In genomic region chr1:119318466-119319309, GRCh38 we compare ENCODE assay signal across 16 cellular contexts. TPM values are rescaled to one million over a fixed set of nuclear protein-coding genes. Genes with fewer than 3 reads are reported as not detected.
DNase-seq lines count a peak whose midpoint lies in the region; ATAC-seq and TF ChIP-seq lines count a peak whose summit lies in the region.
"Had no signal": no experiment of that assay in that cellular context is flagged by ENCODE, and none has a peak within 500 bp of the region (broad histone marks: within the 10 kb centered on the region; RNA-seq: fewer than 3 reads in every experiment).

No MANE protein-coding gene starts in this region.

- no peak overlapping the region for H3K27ac ChIP-seq in mammary epithelial cell (ENCODE audit: insufficient read depth, low read depth, low read length)
- no peak overlapping the region for H3K27ac ChIP-seq in breast epithelium
- H3K27ac ChIP-seq: left lung, suprapubic skin had no signal

- TF ChIP-seq POLR2A in breast epithelium (IDR thresholded peaks at IDR 0.05), result no peak

- TF ChIP-seq CTCF in mammary epithelial cell (conservative IDR thresholded peaks at IDR 0.05 in 1 of 2, IDR thresholded peaks at IDR 0.05 in 1 of 2; ENCODE audit: extremely low read depth in 1 of 2, insufficient read depth in 1 of 2, low read depth in 1 of 2, low read length in 2 of 2), result no peak
- TF ChIP-seq CTCF in breast epithelium (IDR thresholded peaks at IDR 0.05), result no peak
- no peak for TF ChIP-seq CTCF in BE2C (IDR thresholded peaks at IDR 0.05; ENCODE audit: low read depth, low read length)

- H3K79me2 ChIP-seq in mammary epithelial cell (ENCODE audit: insufficient read depth, low read length), result no peaks in the 10 kb centered on the region

- no peaks in the 10 kb centered on the region for H3K27me3 ChIP-seq in mammary epithelial cell (ENCODE audit: insufficient read depth, low read length)
- no peaks in the 10 kb centered on the region for H3K27me3 ChIP-seq in breast epithelium
- peaks cover 1% of the 10 kb centered on the region; the same call in 1 of the 2 replicates for H3K27me3 ChIP-seq in BE2C
- H3K27me3 ChIP-seq: left lung, MG63, suprapubic skin had no signal

- no peak overlapping the region for H3K4me2 ChIP-seq in mammary epithelial cell (ENCODE audit: insufficient read depth, low read depth, low read length)

- peak overlapping the region; percentile 3 for H2AFZ ChIP-seq in mammary epithelial cell (ENCODE audit: low read depth, low read length)

- H3K9ac ChIP-seq in mammary epithelial cell (ENCODE audit: insufficient read depth, low read length), result no peak overlapping the region

- H3K36me3 ChIP-seq in mammary epithelial cell (ENCODE audit: insufficient read depth, low read length), result no peaks in the 10 kb centered on the region
- H3K36me3 ChIP-seq in breast epithelium, result no peaks in the 10 kb centered on the region
- H3K36me3 ChIP-seq in BE2C, result no peaks in the 10 kb centered on the region
- H3K36me3 ChIP-seq: left lung, MG63, suprapubic skin had no signal

- intact Hi-C loops in mammary epithelial cell (cut with micrococcal nuclease), result loop anchor here (5.0 kb wide), 1 partner anchor 39 kb away; no protein-coding TSS in a partner anchor
- intact Hi-C loops in breast epithelium (cut with DNase I; ENCODE audit: low total_unique reads), result no loop called here
- intact Hi-C loops in posterior cingulate gyrus (cut with DNase I), result no loop called here

- in situ Hi-C loops in mammary epithelial cell (cut with MboI; ENCODE audit: low sequenced_read_pairs in 2 of 2), result no loop called here

- H3K4me1 ChIP-seq in mammary epithelial cell (ENCODE audit: insufficient read depth, low read length) (no peaks in the 10 kb centered on the region), breast epithelium (no peaks in the 10 kb centered on the region), BE2C (no peaks in the 10 kb centered on the region)
- H3K4me1 ChIP-seq: left lung, suprapubic skin had no signal

- ATAC-seq in GM21723 (IDR thresholded peaks at IDR 0.05; ENCODE audit: unreplicated experiment) (peak; percentile 77), HG03342 (IDR thresholded peaks at IDR 0.05; ENCODE audit: unreplicated experiment) (peak; percentile 67)
- ATAC-seq: left lung had no signal

- DNase-seq in mammary epithelial cell (peak; percentile 34), breast epithelium (ENCODE audit: low spot score in 2 of 2) (no peak), BE2C (no peak), posterior cingulate gyrus (no peak), NOMO-1 (lab: John Stamatoyannopoulos, UW; ENCODE audit: unreplicated experiment in 2 of 2) (no peak)
- no peak for DNase-seq in stimulated activated CD4-positive, alpha-beta T cell treated with anti-CD3 and anti-CD28 coated beads, Interleukin-2, amount 100 ng/mL, for 24 hours
- DNase-seq: activated naive CD4-positive, alpha-beta T cell treated with anti-CD3 and anti-CD28 coated beads for 36 hours; left lung; MG63; NCI-H524; nucleus accumbens; SIG-M5; stimulated activated CD4-positive, alpha-beta T cell treated with anti-CD3 and anti-CD28 coated beads, Interleukin-4, amount 100 ng/mL, for 1 hour had no signal

- H3K4me3 ChIP-seq in mammary epithelial cell (replicated peaks in 1 of 3; ENCODE audit: insufficient read depth in 1 of 3, low read depth in 2 of 3, low read length in 3 of 3), result no peak overlapping the region
- H3K4me3 ChIP-seq in breast epithelium, result no peak overlapping the region
- no peak overlapping the region for H3K4me3 ChIP-seq in BE2C (ENCODE audit: low read depth, low read length)
- H3K4me3 ChIP-seq: left lung, MG63, suprapubic skin had no signal

- CTCF ChIA-PET in mammary epithelial cell (lab: Charles Lee; ENCODE audit: low non-redundant PET), result no interaction called here

- no peaks in the 10 kb centered on the region for H4K20me1 ChIP-seq in mammary epithelial cell (ENCODE audit: insufficient read depth, low read length)

- no TSS peak for BruUV-seq in mammary epithelial cell (replicated peaks; lab: Mats Ljungman, UMichigan)

- WGBS in mammary epithelial cell (ENCODE audit: low coverage, missing lambda C conversion rate), result 76% methylated on average over 7 of the region's 7 CpGs

- dilution Hi-C loops in mammary epithelial cell (cut with HindIII; ENCODE audit: low sequenced_read_pairs), result no loop called here

- H3K9me3 ChIP-seq in mammary epithelial cell (replicated peaks; ENCODE audit: insufficient read depth, low read length) (no peaks in the 10 kb centered on the region), breast epithelium (no peaks in the 10 kb centered on the region), BE2C (no peaks in the 10 kb centered on the region)
- H3K9me3 ChIP-seq: left lung, MG63, suprapubic skin had no signal

RNA-seq across cellular contexts. Expression of gene HAO2, which starts 49.9 kb away (rescaled TPM):
- total RNA-seq in mammary epithelial cell (not detected), breast epithelium (under 1 TPM in 1 of 3 donors, not detected in 2; 0.66 TPM)
- polyA plus RNA-seq in mammary epithelial cell, result not detected
- polyA minus RNA-seq in mammary epithelial cell, result not detected
- not detected for polyA plus RNA-seq in BE2C (2012; ENCODE audit: insufficient read depth, insufficient read length, low read depth)
- total RNA-seq: activated naive CD4-positive, alpha-beta T cell treated with anti-CD3 and anti-CD28 coated beads for 36 hours; left lung had no signal
